ENCODE assay signal across 1 cellular context in genomic region chr5:40973364-40974004, GRCh38.
A peak's percentile ranks its signal among the peaks of the same experiment; 100 is the strongest.
TF ChIP-seq lines count a peak whose summit lies in the region.

No MANE protein-coding gene starts in this region.

TF ChIP-seq in K562, 482 proteins besides CTCF, POLR2A, EP300 and RAD21 (continued from another document):
- TF ChIP-seq MEF2D (tag; conservative IDR thresholded peaks at IDR 0.05; ENCODE audit: low read depth) = no peak
- no peak for TF ChIP-seq ZNF717 (CRISPR knock-in tag; IDR thresholded peaks at IDR 0.05)
- TF ChIP-seq EHMT2 (IDR thresholded peaks at IDR 0.05) = no peak
- TF ChIP-seq PATZ1 (CRISPR knock-in tag; IDR thresholded peaks at IDR 0.05; ENCODE audit: borderline replicate concordance) = no peak
- peak; percentile 75 for TF ChIP-seq MAFG (tag; conservative IDR thresholded peaks at IDR 0.05)
- TF ChIP-seq MAFF (IDR thresholded peaks at IDR 0.05; ENCODE audit: low read length) = peak; percentile 63
- no peak for TF ChIP-seq ZBTB34 (CRISPR knock-in tag; IDR thresholded peaks at IDR 0.05)
